ENCODE assay signal across 9 cellular contexts in genomic region chr16:53892155-53892554, GRCh38.
DNase-seq lines count a peak whose midpoint lies in the region; ATAC-seq and TF ChIP-seq lines count a peak whose summit lies in the region.
"Had no signal": no experiment of that assay in that cellular context is flagged by ENCODE, and none has a peak within 500 bp of the region (broad histone marks: within the 10 kb centered on the region; RNA-seq: fewer than 3 reads in every experiment).

No MANE protein-coding gene starts in this region.

- H3K4me1 ChIP-seq in colonic mucosa = no peaks in the 10 kb centered on the region
- peaks cover 0 to 3% (median 0%) of the 10 kb centered on the region in 4 donors for H3K4me1 ChIP-seq in liver (ENCODE audit: control insufficient read depth in 4 of 4, insufficient read depth in 4 of 4, low read length in 3 of 4)

- peak; percentile 59 for ATAC-seq in stimulated activated effector memory CD8-positive, alpha-beta T cell treated with anti-CD3 and anti-CD28 coated beads, Interleukin-12 subunit alpha, Interleukin-12 subunit beta, amount 100 ng/mL, for 72 hours
- ATAC-seq in HG03108 (IDR thresholded peaks at IDR 0.05; ENCODE audit: unreplicated experiment) = no peak

- no peak overlapping the region for H3K4me3 Mint-ChIP-seq in stimulated activated effector memory CD8-positive, alpha-beta T cell treated with anti-CD3 and anti-CD28 coated beads, Interleukin-12 subunit alpha, Interleukin-12 subunit beta, amount 100 ng/mL, for 72 hours
- H3K4me3 Mint-ChIP-seq: naive B cell had no signal

- H3K36me3 Mint-ChIP-seq in stimulated activated effector memory CD8-positive, alpha-beta T cell treated with anti-CD3 and anti-CD28 coated beads, Interleukin-12 subunit alpha, Interleukin-12 subunit beta, amount 100 ng/mL, for 72 hours = peaks cover 24% of the 10 kb centered on the region

- H3K4me3 ChIP-seq in colonic mucosa (no peak overlapping the region), liver (ENCODE audit: low read depth in 1 of 3, low read length in 3 of 3) (no peak overlapping the region)

- no peaks in the 10 kb centered on the region for H3K9me3 Mint-ChIP-seq in stimulated activated effector memory CD8-positive, alpha-beta T cell treated with anti-CD3 and anti-CD28 coated beads, Interleukin-12 subunit alpha, Interleukin-12 subunit beta, amount 100 ng/mL, for 72 hours

- intact Hi-C loops in colonic mucosa (cut with DNase I) = no loop called here

- H3K27me3 ChIP-seq in colonic mucosa (no peaks in the 10 kb centered on the region), liver (ENCODE audit: control insufficient read depth in 4 of 4, insufficient read depth in 4 of 4, low read length in 3 of 4) (no peaks in the 10 kb centered on the region)

- CTCF ChIA-PET in GM10248 (lab: Yijun Ruan, JAX) = interaction anchor here (0.8 to 2.6 kb wide), 11 partner anchors 8 to 1101 kb away, joined by 3 to 16 read pairs (median 3); no protein-coding TSS in a partner anchor

- H3K36me3 ChIP-seq in colonic mucosa (no peaks in the 10 kb centered on the region), liver (ENCODE audit: control insufficient read depth in 4 of 4, insufficient read depth in 3 of 4, low read depth in 1 of 4, low read length in 3 of 4) (peaks cover 0 to 10% (median 5%) of the 10 kb centered on the region in 4 donors)

- POLR2A ChIA-PET in GM10248 (lab: Yijun Ruan, JAX) = no interaction called here

- no peaks in the 10 kb centered on the region for H3K4me1 Mint-ChIP-seq in stimulated activated effector memory CD8-positive, alpha-beta T cell treated with anti-CD3 and anti-CD28 coated beads, Interleukin-12 subunit alpha, Interleukin-12 subunit beta, amount 100 ng/mL, for 72 hours
- H3K4me1 Mint-ChIP-seq: naive B cell had no signal

- H3K27ac Mint-ChIP-seq in stimulated activated effector memory CD8-positive, alpha-beta T cell treated with anti-CD3 and anti-CD28 coated beads, Interleukin-12 subunit alpha, Interleukin-12 subunit beta, amount 100 ng/mL, for 72 hours = no peak overlapping the region
- H3K27ac Mint-ChIP-seq: naive B cell had no signal

- H3K9ac ChIP-seq in colonic mucosa (ENCODE audit: low read depth in 2 of 2, low read length in 2 of 2) (no peak overlapping the region), liver (ENCODE audit: low read depth in 1 of 2, low read length in 2 of 2) (no peak overlapping the region)

- H3K9me3 ChIP-seq in colonic mucosa (no peaks in the 10 kb centered on the region), liver (ENCODE audit: control insufficient read depth in 4 of 4, low read length in 3 of 4) (no peaks in the 10 kb centered on the region)

- 10% methylated on average over 3 of the region's 3 CpGs for WGBS in liver

- TF ChIP-seq RAD21 in liver (IDR thresholded peaks at IDR 0.05) = peak; percentile 88 to 91

- TF ChIP-seq CTCF in GM10248 (IDR thresholded peaks at IDR 0.05; ENCODE audit: control extremely low read depth, extremely low read depth, low read depth, missing control alignments) = peak; percentile 65
- peak; percentile 66 for TF ChIP-seq CTCF in colonic mucosa (IDR thresholded peaks at IDR 0.05)
- peak; percentile 69 for TF ChIP-seq CTCF in liver (IDR thresholded peaks at IDR 0.05; ENCODE audit: low read depth, low read length, missing input control)

- DNase-seq in A172 (ENCODE audit: low spot score) (peak; percentile 44), GM10248 (ENCODE audit: extremely low spot score) (peak; percentile 23), NCI-H128 (lab: John Stamatoyannopoulos, UW; ENCODE audit: unreplicated experiment) (peak; percentile 5), T-helper 9 cell (peak; percentile 12), colonic mucosa (peak; percentile 72)
- peak; percentile 32 to 69 for DNase-seq in stimulated activated effector memory CD8-positive, alpha-beta T cell treated with anti-CD3 and anti-CD28 coated beads, Interleukin-12 subunit alpha, Interleukin-12 subunit beta, amount 100 ng/mL, for 72 hours (ENCODE audit: low spot score in 2 of 2)
- DNase-seq: naive B cell had no signal

- H3K27ac ChIP-seq in colonic mucosa (no peak overlapping the region), liver (ENCODE audit: low read depth in 1 of 2, low read length in 2 of 2) (no peak overlapping the region)

TF ChIP-seq in liver, 16 proteins besides CTCF, POLR2A, EP300 and RAD21:
- TF ChIP-seq REST (IDR thresholded peaks at IDR 0.05) (no peak), ZBTB33 (IDR thresholded peaks at IDR 0.05) (no peak)

Comparison
In these comparisons a context has a peak if more than half of its experiments do, and no peak if none do; other contexts are left out.
1. DNase-seq: peak in every context shown above with its lines; median percentile 72 in colonic mucosa; 50 in stimulated activated effector memory CD8-positive, alpha-beta T cell treated with anti-CD3 and anti-CD28 coated beads, Interleukin-12 subunit alpha, Interleukin-12 subunit beta, amount 100 ng/mL, for 72 hours; 44 in A172; 23 in GM10248; 12 in T-helper 9 cell; 5 in NCI-H128.